14 cellular contexts compared by ENCODE assay signal in the genomic region with DNA sequence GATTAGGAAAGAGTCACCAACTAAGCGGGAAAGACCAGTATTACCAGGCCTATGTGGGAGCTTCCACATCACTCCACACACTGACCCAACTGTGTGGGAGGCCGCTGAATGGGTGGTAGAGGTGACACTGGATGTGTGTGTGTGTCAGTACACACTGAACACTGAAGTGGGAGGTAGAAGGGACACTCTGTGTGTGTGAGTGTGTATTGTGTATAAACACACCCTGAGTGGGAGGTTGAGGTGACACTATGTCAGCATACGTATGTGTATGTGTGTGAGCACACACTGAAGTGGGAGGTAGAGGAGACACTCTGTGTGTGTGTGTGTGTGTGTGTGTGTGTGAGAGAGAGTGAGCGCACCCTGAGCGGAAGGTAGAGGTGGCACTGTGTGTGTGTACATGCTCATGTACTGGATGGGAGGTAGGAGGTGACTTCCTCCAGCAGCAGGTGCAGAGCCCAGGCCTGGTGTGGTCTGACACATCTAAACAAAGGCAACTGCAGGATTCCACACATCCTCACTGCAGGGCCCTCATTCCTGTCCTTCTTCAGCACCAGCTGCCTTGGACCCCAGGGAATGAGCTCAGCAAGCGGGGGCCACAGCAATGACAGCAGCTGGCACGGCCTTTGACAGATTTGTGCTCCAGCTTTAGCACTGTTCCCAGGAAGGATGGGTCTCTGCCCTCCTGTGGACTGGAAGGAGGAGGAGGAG. TPM values are rescaled to one million over a fixed set of nuclear protein-coding genes. Genes with fewer than 3 reads are reported as not detected.
DNase-seq lines count a peak whose midpoint lies in the region; ATAC-seq and TF ChIP-seq lines count a peak whose summit lies in the region.
"Had no signal": no experiment of that assay in that cellular context is flagged by ENCODE, and none has a peak within 500 bp of the region (broad histone marks: within the 10 kb centered on the region; RNA-seq: fewer than 3 reads in every experiment).

No MANE protein-coding gene starts in this region.

- no peaks in the 10 kb centered on the region for H3K36me3 ChIP-seq in CD8-positive, alpha-beta T cell (ENCODE audit: insufficient read depth, low read length)
- no peaks in the 10 kb centered on the region for H3K36me3 ChIP-seq in SJCRH30
- H3K36me3 ChIP-seq in lung (ENCODE audit: control insufficient read depth in 2 of 2, insufficient read depth in 2 of 2, low read length in 2 of 2), result no peaks in the 10 kb centered on the region
- H3K36me3 ChIP-seq: right lobe of liver, suprapubic skin had no signal

- intact Hi-C loops in CD8-positive, alpha-beta T cell (cut with DNase I, micrococcal nuclease), result no loop called here

- 94 to 96% methylated on average over 7 of the region's 7 CpGs for WGBS in lung, 2 donors

- no peak overlapping the region for H3K4me3 ChIP-seq in CD8-positive, alpha-beta T cell (ENCODE audit: low read depth, low read length)
- H3K4me3 ChIP-seq in SJCRH30, result no peak overlapping the region
- no peak overlapping the region for H3K4me3 ChIP-seq in lung
- H3K4me3 ChIP-seq: right lobe of liver, suprapubic skin had no signal

- H3K27me3 Mint-ChIP-seq in CD8-positive, alpha-beta T cell (ENCODE audit: low read depth), result no peaks in the 10 kb centered on the region
- H3K27me3 Mint-ChIP-seq: naive B cell had no signal

- no peaks in the 10 kb centered on the region for H3K36me3 Mint-ChIP-seq in CD8-positive, alpha-beta T cell
- H3K36me3 Mint-ChIP-seq: CD14-positive monocyte, naive B cell had no signal

- CTCF ChIA-PET in CD8-positive, alpha-beta T cell (lab: Charles Lee), result interaction anchor here (0.9 to 3.2 kb wide), 4 partner anchors 7 to 734 kb away, joined by 3 to 13 read pairs (median 6); no protein-coding TSS in a partner anchor

- ATAC-seq in CD8-positive, alpha-beta T cell, result peak; percentile 76
- ATAC-seq in lung (ENCODE audit: insufficient read depth, low FRiP score) (peak; percentile 27), GM21786 (IDR thresholded peaks at IDR 0.05; ENCODE audit: unreplicated experiment) (no peak), GM21529 (IDR thresholded peaks at IDR 0.05; ENCODE audit: unreplicated experiment) (no peak)
- ATAC-seq: right lobe of liver had no signal

- H3K4me3 Mint-ChIP-seq in CD8-positive, alpha-beta T cell, result no peak overlapping the region
- H3K4me3 Mint-ChIP-seq: CD14-positive monocyte, naive B cell had no signal

- POLR2A ChIA-PET in CD8-positive, alpha-beta T cell (lab: Charles Lee), result no interaction called here

- peak in 1 of 7 experiments; percentile 36 for DNase-seq in CD8-positive, alpha-beta T cell
- peak; percentile 39 for DNase-seq in DMS153 treated with DMSO at 0.1 percent for 48 hours (lab: John Stamatoyannopoulos, UW; ENCODE audit: unreplicated experiment)
- DNase-seq in SJCRH30, result peak; percentile 90 to 93
- DNase-seq in lung (ENCODE audit: low spot score), result no peak
- DNase-seq in NCI-H2227 treated with DMSO at 0.1 percent for 48 hours (lab: John Stamatoyannopoulos, UW), result no peak
- DNase-seq: caudate nucleus, head of caudate nucleus, naive B cell, NCI-H187, right lobe of liver had no signal

- H3K9me3 ChIP-seq in CD8-positive, alpha-beta T cell (ENCODE audit: low read length), result no peaks in the 10 kb centered on the region
- H3K9me3 ChIP-seq in SJCRH30 (replicated peaks) (no peaks in the 10 kb centered on the region), lung (ENCODE audit: control insufficient read depth in 2 of 2, insufficient read depth in 1 of 2, low read length in 1 of 2) (no peaks in the 10 kb centered on the region)
- H3K9me3 ChIP-seq: right lobe of liver, suprapubic skin had no signal

- no peaks in the 10 kb centered on the region for H3K27me3 ChIP-seq in CD8-positive, alpha-beta T cell (ENCODE audit: insufficient read depth, low read length)
- H3K27me3 ChIP-seq in SJCRH30, result no peaks in the 10 kb centered on the region
- no peaks in the 10 kb centered on the region for H3K27me3 ChIP-seq in lung (ENCODE audit: control insufficient read depth, insufficient read depth)
- H3K27me3 ChIP-seq: right lobe of liver, suprapubic skin had no signal

- H3K4me1 ChIP-seq in CD8-positive, alpha-beta T cell (ENCODE audit: insufficient read depth, low read length), result no peaks in the 10 kb centered on the region
- peaks cover 47% of the 10 kb centered on the region for H3K4me1 ChIP-seq in SJCRH30
- H3K4me1 ChIP-seq in lung (ENCODE audit: control insufficient read depth in 2 of 2, insufficient read depth in 2 of 2, low read length in 2 of 2), result no peaks in the 10 kb centered on the region
- H3K4me1 ChIP-seq: right lobe of liver, suprapubic skin had no signal

- H3K27ac ChIP-seq in CD8-positive, alpha-beta T cell (ENCODE audit: low read depth, low read length), result no peak overlapping the region
- H3K27ac ChIP-seq in SJCRH30 (peak overlapping the region; percentile 25), lung (ENCODE audit: low read depth in 1 of 2, low read length in 1 of 2) (no peak overlapping the region)
- H3K27ac ChIP-seq: right lobe of liver, suprapubic skin had no signal

- H3K9me3 Mint-ChIP-seq in CD8-positive, alpha-beta T cell, result peaks cover 5% of the 10 kb centered on the region

- TF ChIP-seq CTCF in CD8-positive, alpha-beta T cell (IDR thresholded peaks at IDR 0.05), result no peak
- no peak for TF ChIP-seq CTCF in lung (IDR thresholded peaks at IDR 0.05; ENCODE audit: control extremely low read depth, extremely low read depth)

- peak overlapping the region; percentile 28 for H3K27ac Mint-ChIP-seq in CD8-positive, alpha-beta T cell
- H3K27ac Mint-ChIP-seq: CD14-positive monocyte had no signal

- H3K4me1 Mint-ChIP-seq in CD8-positive, alpha-beta T cell (ENCODE audit: low read depth), result peaks cover 18% of the 10 kb centered on the region

RNA-seq across cellular contexts. Expression of gene RBM20, which starts 26.5 kb away (rescaled TPM):
- total RNA-seq in CD8-positive, alpha-beta T cell, result 1 to 10 TPM; 1.3 to 1.7 TPM
- total RNA-seq in SJCRH30 (2014; rRNA removed; shearing (Covaris generic)), result 11.1 and 12.4 TPM in 2 replicates
- 1 to 10 TPM; 1.0 to 3.3 TPM for total RNA-seq in lung
- under 1 TPM; 0.25 to 0.31 TPM for polyA plus RNA-seq in lung
- polyA plus RNA-seq: CD14-positive monocyte had no signal

RNA-seq across cellular contexts. Expression of gene SMC3, which starts 50.1 kb away (rescaled TPM):
- total RNA-seq in CD8-positive, alpha-beta T cell, result 10 to 100 TPM; 35.1 to 37.9 TPM
- total RNA-seq in SJCRH30 (2014; rRNA removed; shearing (Covaris generic)), result 96.8 and 107 TPM in 2 replicates
- 10 to 100 TPM; 22.9 to 41.3 TPM for total RNA-seq in lung
- polyA plus RNA-seq in lung, result 10 to 100 TPM; 11.9 to 17.5 TPM

Comparison
In these comparisons a context has a peak if more than half of its experiments do, and no peak if none do; other contexts are left out.
1. ATAC-seq: peak in CD8-positive, alpha-beta T cell (single experiment) and lung (single experiment); none in GM21786 (single experiment) and GM21529 (single experiment).
2. DNase-seq: peak in DMS153 treated with DMSO at 0.1 percent for 48 hours (single experiment) and SJCRH30 (2 of 2); none in lung (single experiment) and NCI-H2227 treated with DMSO at 0.1 percent for 48 hours (single experiment).